Comparison of ENCODE assay signal across 16 cellular contexts in the genomic region with DNA sequence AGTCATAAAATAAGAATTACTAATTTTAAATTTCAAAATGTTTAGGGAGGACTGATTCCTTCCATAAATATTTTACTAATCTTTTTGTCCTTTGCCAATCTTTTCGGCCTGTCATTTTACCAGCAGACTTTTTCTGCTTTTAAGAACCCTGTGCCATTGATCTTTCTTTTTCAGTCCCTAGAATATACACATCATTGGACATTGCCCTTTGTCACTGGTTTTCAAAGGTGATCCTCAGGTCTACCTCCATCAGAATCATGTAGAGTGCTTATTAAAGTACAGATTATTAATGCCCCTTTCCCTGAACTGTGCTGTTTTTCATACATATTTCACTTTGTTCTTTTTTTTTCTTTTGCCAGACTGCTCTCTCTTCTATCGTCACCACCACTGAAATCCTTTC. TPM values are rescaled to one million over a fixed set of nuclear protein-coding genes. Genes with fewer than 3 reads are reported as not detected.
DNase-seq lines count a peak whose midpoint lies in the region; ATAC-seq and TF ChIP-seq lines count a peak whose summit lies in the region.
"Had no signal": no experiment of that assay in that cellular context is flagged by ENCODE, and none has a peak within 500 bp of the region (broad histone marks: within the 10 kb centered on the region; RNA-seq: fewer than 3 reads in every experiment).

No MANE protein-coding gene starts in this region.

- POLR2A ChIA-PET in activated CD4-positive, alpha-beta memory T cell treated with anti-CD3 and anti-CD28 coated beads, Interleukin-2, amount 10 ng/mL, durations not matched to agents 7 days and 5 days (lab: Charles Lee), result no interaction called here

- H3K23ac ChIP-seq in mesenchymal stem cell (ENCODE audit: low read length in 2 of 2), result no peak overlapping the region

- no peak for TF ChIP-seq POLR2A in right lobe of liver (IDR thresholded peaks at IDR 0.05)

- intact Hi-C loops in right lobe of liver (cut with DNase I), result no loop called here

- H3K27me3 ChIP-seq in right lobe of liver, result no peaks in the 10 kb centered on the region
- H3K27me3 ChIP-seq in mesenchymal stem cell (ENCODE audit: control insufficient read depth in 1 of 2, insufficient read depth in 1 of 2, low read length in 2 of 2), result no peaks in the 10 kb centered on the region
- H3K27me3 ChIP-seq: BLaER1 had no signal

- no peak overlapping the region for H3K27ac Mint-ChIP-seq in activated naive CD8-positive, alpha-beta T cell
- H3K27ac Mint-ChIP-seq in activated naive CD8-positive, alpha-beta T cell treated with anti-CD3 and anti-CD28 coated beads for 36 hours, result no peak overlapping the region
- no peak overlapping the region for H3K27ac Mint-ChIP-seq in T-helper 17 cell
- H3K27ac Mint-ChIP-seq in stimulated activated memory B cell treated with anti-CD40 and anti-IgM and Interleukin-4, amounts not matched to agents 10 μg/mL and 1 μg/mL and 100 μg/mL, for 72 hours, result peak overlapping the region; percentile 33
- H3K27ac Mint-ChIP-seq in activated CD4-positive, alpha-beta memory T cell treated with anti-CD3 and anti-CD28 coated beads, Interleukin-2, amount 10 ng/mL, durations not matched to agents 7 days and 5 days, result no peak overlapping the region

- TF ChIP-seq CTCF in right lobe of liver (IDR thresholded peaks at IDR 0.05), result no peak

- no peaks in the 10 kb centered on the region for H3K27me3 Mint-ChIP-seq in activated naive CD8-positive, alpha-beta T cell
- no peaks in the 10 kb centered on the region for H3K27me3 Mint-ChIP-seq in activated naive CD8-positive, alpha-beta T cell treated with anti-CD3 and anti-CD28 coated beads for 36 hours
- no peaks in the 10 kb centered on the region for H3K27me3 Mint-ChIP-seq in T-helper 17 cell
- H3K27me3 Mint-ChIP-seq in stimulated activated memory B cell treated with anti-CD40 and anti-IgM and Interleukin-4, amounts not matched to agents 10 μg/mL and 1 μg/mL and 100 μg/mL, for 72 hours, result no peaks in the 10 kb centered on the region
- H3K27me3 Mint-ChIP-seq in activated CD4-positive, alpha-beta memory T cell treated with anti-CD3 and anti-CD28 coated beads, Interleukin-2, amount 10 ng/mL, durations not matched to agents 7 days and 5 days, result no peaks in the 10 kb centered on the region
- H3K27me3 Mint-ChIP-seq: IgD-negative memory B cell had no signal

- no peak overlapping the region for H2BK15ac ChIP-seq in mesenchymal stem cell (ENCODE audit: low read depth, poor library complexity, severe bottlenecking)

- H4K91ac ChIP-seq in mesenchymal stem cell (ENCODE audit: low read length), result no peak overlapping the region

- H3K9ac ChIP-seq in mesenchymal stem cell (ENCODE audit: low read length), result no peak overlapping the region
- H3K9ac ChIP-seq: BLaER1, GM23248 had no signal

- ATAC-seq in T-helper 17 cell (no peak), right lobe of liver (peak; percentile 79 to 85 (median 84))
- no peak for ATAC-seq in stimulated activated memory B cell treated with anti-CD40 and anti-IgM and Interleukin-4, amounts not matched to agents 10 μg/mL and 1 μg/mL and 100 μg/mL, for 72 hours
- ATAC-seq: A549 had no signal

- H3K4me1 ChIP-seq in right lobe of liver (peaks cover 0 to 27% (median 12%) of the 10 kb centered on the region in 4 donors), mesenchymal stem cell (ENCODE audit: control insufficient read depth, insufficient read depth, low read depth, low read length) (no peaks in the 10 kb centered on the region)
- H3K4me1 ChIP-seq: BLaER1, Caco-2 had no signal

- H2AFZ ChIP-seq in mesenchymal stem cell (ENCODE audit: low read depth, low read length), result no peak overlapping the region
- H2AFZ ChIP-seq: GM23248 had no signal

- CTCF ChIA-PET in activated CD4-positive, alpha-beta memory T cell treated with anti-CD3 and anti-CD28 coated beads, Interleukin-2, amount 10 ng/mL, durations not matched to agents 7 days and 5 days (lab: Charles Lee), result interaction anchor here (0.8 kb wide), 1 partner anchor 16 kb away, joined by 3 read pairs; no protein-coding TSS in a partner anchor

- no peak overlapping the region for H2AK5ac ChIP-seq in mesenchymal stem cell (ENCODE audit: low read length, severe bottlenecking)

- no peak overlapping the region for H3K4me2 ChIP-seq in mesenchymal stem cell (ENCODE audit: low read length, poor library complexity, severe bottlenecking)
- H3K4me2 ChIP-seq: A549, BLaER1 had no signal

- no peak overlapping the region for H4K8ac ChIP-seq in mesenchymal stem cell (ENCODE audit: low read length)

- H2BK120ac ChIP-seq in mesenchymal stem cell (ENCODE audit: low read depth, low read length), result no peak overlapping the region

- peaks cover 10% of the 10 kb centered on the region for H3K36me3 Mint-ChIP-seq in activated naive CD8-positive, alpha-beta T cell
- H3K36me3 Mint-ChIP-seq in activated naive CD8-positive, alpha-beta T cell treated with anti-CD3 and anti-CD28 coated beads for 36 hours, result peaks cover 12% of the 10 kb centered on the region
- H3K36me3 Mint-ChIP-seq in T-helper 17 cell (ENCODE audit: low read depth), result peaks cover 4% of the 10 kb centered on the region
- H3K36me3 Mint-ChIP-seq in stimulated activated memory B cell treated with anti-CD40 and anti-IgM and Interleukin-4, amounts not matched to agents 10 μg/mL and 1 μg/mL and 100 μg/mL, for 72 hours, result peaks cover 25% of the 10 kb centered on the region
- H3K36me3 Mint-ChIP-seq in activated CD4-positive, alpha-beta memory T cell treated with anti-CD3 and anti-CD28 coated beads, Interleukin-2, amount 10 ng/mL, durations not matched to agents 7 days and 5 days (ENCODE audit: low read depth), result peaks cover 14% of the 10 kb centered on the region

- peaks cover 15% of the 10 kb centered on the region for H3K79me1 ChIP-seq in mesenchymal stem cell (replicated peaks; ENCODE audit: low read length, poor library complexity, severe bottlenecking)

- peaks cover 64% of the 10 kb centered on the region for H3K4me1 Mint-ChIP-seq in activated naive CD8-positive, alpha-beta T cell (ENCODE audit: low read depth)
- peaks cover 33% of the 10 kb centered on the region for H3K4me1 Mint-ChIP-seq in activated naive CD8-positive, alpha-beta T cell treated with anti-CD3 and anti-CD28 coated beads for 36 hours
- peaks cover 32% of the 10 kb centered on the region for H3K4me1 Mint-ChIP-seq in T-helper 17 cell
- peaks cover 74% of the 10 kb centered on the region for H3K4me1 Mint-ChIP-seq in stimulated activated memory B cell treated with anti-CD40 and anti-IgM and Interleukin-4, amounts not matched to agents 10 μg/mL and 1 μg/mL and 100 μg/mL, for 72 hours
- peaks cover 5% of the 10 kb centered on the region for H3K4me1 Mint-ChIP-seq in activated CD4-positive, alpha-beta memory T cell treated with anti-CD3 and anti-CD28 coated beads, Interleukin-2, amount 10 ng/mL, durations not matched to agents 7 days and 5 days

- H3K4me3 ChIP-seq in right lobe of liver, result no peak overlapping the region
- H3K4me3 ChIP-seq in mesenchymal stem cell (ENCODE audit: insufficient read depth in 1 of 2, low read depth in 1 of 2, low read length in 2 of 2), result no peak overlapping the region
- H3K4me3 ChIP-seq: A549, BLaER1, GM23248 had no signal

- H3K36me3 ChIP-seq in right lobe of liver (no peaks in the 10 kb centered on the region), mesenchymal stem cell (ENCODE audit: control insufficient read depth in 1 of 2, insufficient read depth in 2 of 2, low read depth in 1 of 2, low read length in 2 of 2) (peaks cover 0 to 19% of the 10 kb centered on the region in 2 experiments)

- no peak overlapping the region for H3K4ac ChIP-seq in mesenchymal stem cell (ENCODE audit: low read depth in 1 of 2, low read length in 2 of 2)

- no peaks in the 10 kb centered on the region for H3K9me3 ChIP-seq in T-helper 17 cell (ENCODE audit: control insufficient read depth, low read length, poor library complexity, severe bottlenecking)
- H3K9me3 ChIP-seq in right lobe of liver, result no peaks in the 10 kb centered on the region
- H3K9me3 ChIP-seq in mesenchymal stem cell (ENCODE audit: control insufficient read depth, low read length), result no peaks in the 10 kb centered on the region
- H3K9me3 ChIP-seq: A549, BLaER1, Caco-2 had no signal

- H3K27ac ChIP-seq in right lobe of liver (no peak overlapping the region), mesenchymal stem cell (ENCODE audit: low read length, poor library complexity, severe bottlenecking) (no peak overlapping the region)
- H3K27ac ChIP-seq: 22Rv1, A549, BLaER1, GM23248 had no signal

- H3K18ac ChIP-seq in mesenchymal stem cell (ENCODE audit: low read depth in 1 of 2, low read length in 2 of 2), result no peak overlapping the region

- WGBS in right lobe of liver (ENCODE audit: insufficient coverage, low coverage, low lambda C conversion rate, missing lambda C conversion rate), result 14% methylated on average over 2 of the region's 2 CpGs
- WGBS in mesenchymal stem cell, result 100% methylated on average over 1 of the region's 2 CpGs

- no peak overlapping the region for H2BK5ac ChIP-seq in mesenchymal stem cell (ENCODE audit: low read depth, low read length, poor library complexity, severe bottlenecking)

- H2BK12ac ChIP-seq in mesenchymal stem cell (ENCODE audit: low read length in 2 of 2), result no peak overlapping the region

- no peaks in the 10 kb centered on the region for H3K9me3 Mint-ChIP-seq in activated naive CD8-positive, alpha-beta T cell (ENCODE audit: low read depth)
- H3K9me3 Mint-ChIP-seq in activated naive CD8-positive, alpha-beta T cell treated with anti-CD3 and anti-CD28 coated beads for 36 hours, result no peaks in the 10 kb centered on the region
- H3K9me3 Mint-ChIP-seq in stimulated activated memory B cell treated with anti-CD40 and anti-IgM and Interleukin-4, amounts not matched to agents 10 μg/mL and 1 μg/mL and 100 μg/mL, for 72 hours, result no peaks in the 10 kb centered on the region
- H3K9me3 Mint-ChIP-seq in activated CD4-positive, alpha-beta memory T cell treated with anti-CD3 and anti-CD28 coated beads, Interleukin-2, amount 10 ng/mL, durations not matched to agents 7 days and 5 days, result no peaks in the 10 kb centered on the region
- H3K9me3 Mint-ChIP-seq: IgD-negative memory B cell had no signal

- no peak for DNase-seq in activated naive CD8-positive, alpha-beta T cell treated with anti-CD3 and anti-CD28 coated beads for 36 hours
- DNase-seq in T-helper 17 cell (no peak), right lobe of liver (no peak), NCI-H69 (lab: John Stamatoyannopoulos, UW) (no peak), mesenchymal stem cell (no peak)
- DNase-seq in activated CD4-positive, alpha-beta memory T cell treated with anti-CD3 and anti-CD28 coated beads, Interleukin-2, amount 10 ng/mL, durations not matched to agents 7 days and 5 days, result no peak
- DNase-seq: AML-193, Caco-2, GM23248, HCEC 1CT had no signal

- peak overlapping the region; percentile 4 for H3K4me3 Mint-ChIP-seq in activated naive CD8-positive, alpha-beta T cell
- H3K4me3 Mint-ChIP-seq in activated naive CD8-positive, alpha-beta T cell treated with anti-CD3 and anti-CD28 coated beads for 36 hours, result no peak overlapping the region
- H3K4me3 Mint-ChIP-seq in T-helper 17 cell, result peak overlapping the region; percentile 66
- H3K4me3 Mint-ChIP-seq in stimulated activated memory B cell treated with anti-CD40 and anti-IgM and Interleukin-4, amounts not matched to agents 10 μg/mL and 1 μg/mL and 100 μg/mL, for 72 hours, result no peak overlapping the region
- H3K4me3 Mint-ChIP-seq in activated CD4-positive, alpha-beta memory T cell treated with anti-CD3 and anti-CD28 coated beads, Interleukin-2, amount 10 ng/mL, durations not matched to agents 7 days and 5 days, result no peak overlapping the region

- no peak overlapping the region for H3K14ac ChIP-seq in mesenchymal stem cell (ENCODE audit: low read length in 2 of 2)

RNA-seq across cellular contexts. Expression of a gene that starts 43.8 kb away (rescaled TPM):
- total RNA-seq in activated naive CD8-positive, alpha-beta T cell treated with anti-CD3 and anti-CD28 coated beads for 36 hours, result 10 to 100 TPM; 45.1 to 46.1 TPM
- 10 to 100 TPM; 68.0 to 71.1 TPM for total RNA-seq in T-helper 17 cell
- total RNA-seq in right lobe of liver, result 10 to 100 TPM; 16.0 to 28.6 (median 22.2) TPM
- total RNA-seq in activated CD4-positive, alpha-beta memory T cell treated with anti-CD3 and anti-CD28 coated beads, Interleukin-2, amount 10 ng/mL, durations not matched to agents 7 days and 5 days, result 10 to 100 TPM; 43.2 to 45.6 TPM
- polyA plus RNA-seq in mesenchymal stem cell (2013, experiment 1 of 2), result 35.4 TPM
- 37.1 TPM for polyA plus RNA-seq in mesenchymal stem cell (2013, experiment 2 of 2)

RNA-seq across cellular contexts. Expression of a gene that starts 44.2 kb away (rescaled TPM):
- 10 to 100 TPM; 35.6 to 37.1 TPM for total RNA-seq in activated naive CD8-positive, alpha-beta T cell treated with anti-CD3 and anti-CD28 coated beads for 36 hours
- total RNA-seq in T-helper 17 cell (10 to 100 TPM; 30.8 to 36.4 TPM), right lobe of liver (10 to 100 TPM in 5 of 6 experiments, 1 to 10 TPM in 1; 9.4 to 15.7 (median 11.5) TPM)
- 10 to 100 TPM; 24.8 to 30.2 TPM for total RNA-seq in activated CD4-positive, alpha-beta memory T cell treated with anti-CD3 and anti-CD28 coated beads, Interleukin-2, amount 10 ng/mL, durations not matched to agents 7 days and 5 days
- polyA plus RNA-seq in mesenchymal stem cell (2013, experiment 1 of 2), result 42.1 TPM
- 44.6 TPM for polyA plus RNA-seq in mesenchymal stem cell (2013, experiment 2 of 2)

Comparison
In these comparisons a context has a peak if more than half of its experiments do, and no peak if none do; other contexts are left out.
1. H3K4me3 Mint-ChIP-seq: peak in activated naive CD8-positive, alpha-beta T cell (single experiment) and T-helper 17 cell (single experiment); none in activated naive CD8-positive, alpha-beta T cell treated with anti-CD3 and anti-CD28 coated beads for 36 hours (single experiment), stimulated activated memory B cell treated with anti-CD40 and anti-IgM and Interleukin-4, amounts not matched to agents 10 μg/mL and 1 μg/mL and 100 μg/mL, for 72 hours (single experiment) and activated CD4-positive, alpha-beta memory T cell treated with anti-CD3 and anti-CD28 coated beads, Interleukin-2, amount 10 ng/mL, durations not matched to agents 7 days and 5 days (single experiment).
2. ATAC-seq: peak in right lobe of liver (4 of 4); none in T-helper 17 cell (single experiment) and stimulated activated memory B cell treated with anti-CD40 and anti-IgM and Interleukin-4, amounts not matched to agents 10 μg/mL and 1 μg/mL and 100 μg/mL, for 72 hours (single experiment).